ENCODE assay signal across 9 cellular contexts in the genomic region with DNA sequence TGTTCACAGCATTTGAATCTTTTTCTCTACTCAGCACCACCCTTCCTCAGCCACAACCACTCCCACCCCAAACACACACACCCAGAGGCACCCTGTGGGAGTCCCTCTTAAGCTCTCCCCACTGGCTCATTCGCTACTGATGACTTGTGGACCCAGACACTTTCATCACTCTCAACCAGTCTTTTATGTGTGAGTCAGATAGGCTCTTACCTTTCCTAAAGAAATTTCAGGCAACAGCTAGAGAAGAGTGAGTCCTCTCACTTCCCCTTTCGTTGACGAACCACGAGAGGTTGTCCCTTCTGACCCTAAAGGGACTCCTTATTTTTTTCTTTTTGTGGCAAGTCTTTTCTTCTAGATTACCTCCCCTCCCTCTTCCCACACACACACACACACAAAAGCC. TPM values are rescaled to one million over a fixed set of nuclear protein-coding genes. Genes with fewer than 3 reads are reported as not detected.
DNase-seq lines count a peak whose midpoint lies in the region; ATAC-seq and TF ChIP-seq lines count a peak whose summit lies in the region.
"Had no signal": no experiment of that assay in that cellular context is flagged by ENCODE, and none has a peak within 500 bp of the region (broad histone marks: within the 10 kb centered on the region; RNA-seq: fewer than 3 reads in every experiment).

No MANE protein-coding gene starts in this region.

- POLR2A ChIA-PET in activated B cell treated with CpG ODN at 0.5 μM for 24 hours (lab: Charles Lee): interaction anchor here (0.9 to 3.2 kb wide), 11 partner anchors 9 to 328 kb away, joined by 3 to 32 read pairs (median 4); partner anchors contain the start of genes ARHGAP31, B4GALT4, POGLUT1 and TMEM39A

- no peak for TF ChIP-seq CTCF in activated B cell treated with CpG ODN at 0.5 μM for 24 hours (IDR thresholded peaks at IDR 0.05)
- no peak for TF ChIP-seq CTCF in foreskin keratinocyte (conservative IDR thresholded peaks at IDR 0.05)

- no peaks in the 10 kb centered on the region for H3K27me3 Mint-ChIP-seq in activated B cell treated with CpG ODN at 0.5 μM for 24 hours

- intact Hi-C loops in activated B cell treated with CpG ODN at 0.5 μM for 24 hours (cut with micrococcal nuclease): loop anchor here (1.0 to 2.0 kb wide), 6 partner anchors 29 to 467 kb away; partner anchors contain the start of genes ARHGAP31 and TMEM39A
- intact Hi-C loops in left colon (cut with DNase I, micrococcal nuclease): no loop called here

- no peaks in the 10 kb centered on the region for H3K27me3 ChIP-seq in foreskin keratinocyte

- H3K4me1 ChIP-seq in foreskin keratinocyte: no peaks in the 10 kb centered on the region

- DNase-seq in NK-92 treated with Interleukin-12 subunit alpha and Interleukin-12 subunit beta, amount 100 ng/mL, for 24 hours (lab: John Stamatoyannopoulos, UW): peak; percentile 32
- no peak for DNase-seq in NK-92 (lab: John Stamatoyannopoulos, UW; ENCODE audit: unreplicated experiment)
- DNase-seq in activated B cell treated with CpG ODN at 0.5 μM for 24 hours: peak; percentile 28
- no peak for DNase-seq in foreskin keratinocyte
- peak; percentile 6 to 11 for DNase-seq in stimulated activated CD8-positive, alpha-beta memory T cell treated with anti-CD3 and anti-CD28 coated beads, Interleukin-2, amount 100 ng/mL, for 1 hour (ENCODE audit: low read depth in 2 of 2)
- DNase-seq in left colon: no peak
- DNase-seq in COLO829 (ENCODE audit: low spot score): no peak

- no peaks in the 10 kb centered on the region for H3K36me3 Mint-ChIP-seq in activated B cell treated with CpG ODN at 0.5 μM for 24 hours (ENCODE audit: low read depth)

- H3K27ac ChIP-seq in foreskin keratinocyte: no peak overlapping the region
- H3K27ac ChIP-seq: 22Rv1 had no signal

- peak overlapping the region; percentile 82 for H3K27ac Mint-ChIP-seq in activated B cell treated with CpG ODN at 0.5 μM for 24 hours

- ATAC-seq in HG03108 (IDR thresholded peaks at IDR 0.05; ENCODE audit: unreplicated experiment) (peak; percentile 96), activated B cell treated with CpG ODN at 0.5 μM for 24 hours (ENCODE audit: low read depth) (peak; percentile 92), foreskin keratinocyte (peak; percentile 52), left colon (no peak)

- no peaks in the 10 kb centered on the region for H3K9me3 Mint-ChIP-seq in activated B cell treated with CpG ODN at 0.5 μM for 24 hours

- H3K4me3 Mint-ChIP-seq in activated B cell treated with CpG ODN at 0.5 μM for 24 hours: peak overlapping the region; percentile 44

- CTCF ChIA-PET in activated B cell treated with CpG ODN at 0.5 μM for 24 hours (lab: Charles Lee): interaction anchor here (0.9 to 3.3 kb wide), 11 partner anchors 8 to 328 kb away, joined by 3 to 50 read pairs (median 5); partner anchors contain the start of gene ARHGAP31

- peaks cover 46% of the 10 kb centered on the region for H3K4me1 Mint-ChIP-seq in activated B cell treated with CpG ODN at 0.5 μM for 24 hours

RNA-seq across cellular contexts. Expression of gene ARHGAP31, which starts 58.1 kb away (rescaled TPM):
- total RNA-seq in activated B cell treated with CpG ODN at 0.5 μM for 24 hours (23.7 and 26.0 TPM in 2 replicates), foreskin keratinocyte (4.1 and 6.9 TPM in 2 replicates), left colon (10 to 100 TPM; 10.7 to 12.1 TPM)
- 0.90 and 1.1 TPM in 2 replicates for polyA plus RNA-seq in foreskin keratinocyte

Comparison
In these comparisons a context has a peak if more than half of its experiments do, and no peak if none do; other contexts are left out.
1. DNase-seq: peak in NK-92 treated with Interleukin-12 subunit alpha and Interleukin-12 subunit beta, amount 100 ng/mL, for 24 hours (single experiment), activated B cell treated with CpG ODN at 0.5 μM for 24 hours (single experiment) and stimulated activated CD8-positive, alpha-beta memory T cell treated with anti-CD3 and anti-CD28 coated beads, Interleukin-2, amount 100 ng/mL, for 1 hour (2 of 2); none in NK-92 (single experiment), foreskin keratinocyte (0 of 2), left colon (0 of 2) and COLO829 (single experiment).